In the genomic region with DNA sequence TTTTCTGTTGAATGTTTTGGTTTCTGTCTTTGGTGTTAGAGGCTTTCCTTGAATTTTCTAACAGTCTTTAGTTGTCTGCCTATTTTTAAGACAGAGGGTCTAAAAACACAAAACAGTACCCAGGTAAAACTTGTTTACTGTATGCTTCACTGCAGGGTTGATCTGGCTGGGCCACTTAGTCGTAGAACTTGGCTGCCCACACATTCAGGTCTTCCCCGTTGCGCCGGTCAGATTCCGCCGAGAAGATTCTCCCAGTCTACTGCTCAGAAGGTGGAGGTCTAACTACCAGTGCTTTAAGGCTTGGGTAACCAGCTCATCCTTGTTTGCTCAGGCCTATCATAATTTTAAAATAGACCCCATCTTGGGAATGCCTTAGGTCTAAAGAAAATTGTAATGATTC, we compare ENCODE assay signal across 5 cellular contexts. TPM values are rescaled to one million over a fixed set of nuclear protein-coding genes. Genes with fewer than 3 reads are reported as not detected.
"Had no signal": no experiment of that assay in that cellular context is flagged by ENCODE, and none has a peak within 500 bp of the region (broad histone marks: within the 10 kb centered on the region; RNA-seq: fewer than 3 reads in every experiment).

No MANE protein-coding gene starts in this region.

- DNase-seq: GM23248, GOT3, H7, HCEC 1CT, KBM-7 had no signal

- H3K4me3 ChIP-seq: GM23248 had no signal

- H2AFZ ChIP-seq: GM23248 had no signal

- H3K27ac ChIP-seq: GM23248 had no signal

- H3K9ac ChIP-seq: GM23248 had no signal

RNA-seq across cellular contexts. Expression of a gene that starts 24.6 kb away (rescaled TPM):
- polyA plus RNA-seq: GM23248 had no signal
